In genomic region chr2:141021109-141021508, GRCh38 we compare ENCODE assay signal across 15 cellular contexts.
DNase-seq lines count a peak whose midpoint lies in the region; ATAC-seq and TF ChIP-seq lines count a peak whose summit lies in the region.
"Had no signal": no experiment of that assay in that cellular context is flagged by ENCODE, and none has a peak within 500 bp of the region (broad histone marks: within the 10 kb centered on the region; RNA-seq: fewer than 3 reads in every experiment).

No MANE protein-coding gene starts in this region.

- CTCF ChIA-PET in RWPE1 (lab: Yijun Ruan, JAX), result no interaction called here
- CTCF ChIA-PET in activated CD8-positive, alpha-beta memory T cell treated with anti-CD3 and anti-CD28 coated beads, Interleukin-2, amount 10 ng/mL, durations not matched to agents 7 days and 5 days (lab: Charles Lee), result no interaction called here

- DNase-seq in EL (peak; percentile 78), RWPE1 (ENCODE audit: low spot score) (peak; percentile 55), fibroblast of gingiva (ENCODE audit: low read depth) (peak; percentile 81), retinal pigment epithelial cell (ENCODE audit: low read depth) (peak; percentile 66), globus pallidus (ENCODE audit: low spot score) (no peak)
- no peak for DNase-seq in activated CD8-positive, alpha-beta memory T cell treated with anti-CD3 and anti-CD28 coated beads, Interleukin-2, amount 10 ng/mL, durations not matched to agents 7 days and 5 days
- DNase-seq: activated naive CD8-positive, alpha-beta T cell treated with anti-CD3 and anti-CD28 coated beads, Interleukin-2, amount 10 ng/mL, durations not matched to agents 7 days and 5 days; COR-L47; NCI-H1417 treated with DMSO at 0.1 percent for 48 hours; NCI-H526; SJCRH30; stimulated activated CD4-positive, alpha-beta T cell treated with anti-CD3 and anti-CD28 coated beads, Interleukin-4, amount 100 ng/mL, for 4 hours; stomach had no signal

- ATAC-seq in GM21825 (IDR thresholded peaks at IDR 0.05; ENCODE audit: unreplicated experiment) (no peak), GM18498 (IDR thresholded peaks at IDR 0.05; ENCODE audit: unreplicated experiment) (no peak)
- no peak for ATAC-seq in activated CD8-positive, alpha-beta memory T cell treated with anti-CD3 and anti-CD28 coated beads, Interleukin-2, amount 10 ng/mL, durations not matched to agents 7 days and 5 days

- H3K27ac ChIP-seq in RWPE1, result no peak overlapping the region
- H3K27ac ChIP-seq: SJCRH30, stomach had no signal

- TF ChIP-seq CTCF in RWPE1 (conservative IDR thresholded peaks at IDR 0.05; ENCODE audit: low read depth) (no peak), retinal pigment epithelial cell (conservative IDR thresholded peaks at IDR 0.05; ENCODE audit: low read depth, low read length) (no peak)

- peaks cover 6% of the 10 kb centered on the region for H3K9me3 Mint-ChIP-seq in activated CD8-positive, alpha-beta memory T cell treated with anti-CD3 and anti-CD28 coated beads, Interleukin-2, amount 10 ng/mL, durations not matched to agents 7 days and 5 days (ENCODE audit: low read depth)
- H3K9me3 Mint-ChIP-seq: activated naive CD8-positive, alpha-beta T cell treated with anti-CD3 and anti-CD28 coated beads, Interleukin-2, amount 10 ng/mL, durations not matched to agents 7 days and 5 days had no signal

- H3K36me3 Mint-ChIP-seq in activated CD8-positive, alpha-beta memory T cell treated with anti-CD3 and anti-CD28 coated beads, Interleukin-2, amount 10 ng/mL, durations not matched to agents 7 days and 5 days, result no peaks in the 10 kb centered on the region
- H3K36me3 Mint-ChIP-seq: activated naive CD8-positive, alpha-beta T cell treated with anti-CD3 and anti-CD28 coated beads, Interleukin-2, amount 10 ng/mL, durations not matched to agents 7 days and 5 days had no signal

- no peaks in the 10 kb centered on the region for H3K4me1 Mint-ChIP-seq in activated CD8-positive, alpha-beta memory T cell treated with anti-CD3 and anti-CD28 coated beads, Interleukin-2, amount 10 ng/mL, durations not matched to agents 7 days and 5 days
- H3K4me1 Mint-ChIP-seq: activated naive CD8-positive, alpha-beta T cell treated with anti-CD3 and anti-CD28 coated beads, Interleukin-2, amount 10 ng/mL, durations not matched to agents 7 days and 5 days had no signal

- no peak overlapping the region for H3K4me3 ChIP-seq in retinal pigment epithelial cell (ENCODE audit: low read length)
- H3K4me3 ChIP-seq: SJCRH30, stomach had no signal

- no peak overlapping the region for H3K27ac Mint-ChIP-seq in activated CD8-positive, alpha-beta memory T cell treated with anti-CD3 and anti-CD28 coated beads, Interleukin-2, amount 10 ng/mL, durations not matched to agents 7 days and 5 days
- H3K27ac Mint-ChIP-seq: activated naive CD8-positive, alpha-beta T cell treated with anti-CD3 and anti-CD28 coated beads, Interleukin-2, amount 10 ng/mL, durations not matched to agents 7 days and 5 days had no signal

- H3K27me3 Mint-ChIP-seq in activated CD8-positive, alpha-beta memory T cell treated with anti-CD3 and anti-CD28 coated beads, Interleukin-2, amount 10 ng/mL, durations not matched to agents 7 days and 5 days, result no peaks in the 10 kb centered on the region
- H3K27me3 Mint-ChIP-seq: activated naive CD8-positive, alpha-beta T cell treated with anti-CD3 and anti-CD28 coated beads, Interleukin-2, amount 10 ng/mL, durations not matched to agents 7 days and 5 days had no signal

- no peak overlapping the region for H3K4me3 Mint-ChIP-seq in activated CD8-positive, alpha-beta memory T cell treated with anti-CD3 and anti-CD28 coated beads, Interleukin-2, amount 10 ng/mL, durations not matched to agents 7 days and 5 days
- H3K4me3 Mint-ChIP-seq: activated naive CD8-positive, alpha-beta T cell treated with anti-CD3 and anti-CD28 coated beads, Interleukin-2, amount 10 ng/mL, durations not matched to agents 7 days and 5 days had no signal

- POLR2A ChIA-PET in RWPE1 (lab: Yijun Ruan, JAX; ENCODE audit: low non-redundant PET), result no interaction called here

Comparison
In these comparisons a context has a peak if more than half of its experiments do, and no peak if none do; other contexts are left out.
1. DNase-seq: peak in EL (single experiment), RWPE1 (single experiment), fibroblast of gingiva (single experiment) and retinal pigment epithelial cell (single experiment); none in globus pallidus (single experiment) and activated CD8-positive, alpha-beta memory T cell treated with anti-CD3 and anti-CD28 coated beads, Interleukin-2, amount 10 ng/mL, durations not matched to agents 7 days and 5 days (single experiment).